14 cellular contexts compared by ENCODE assay signal in genomic region chr11:2318707-2319106, GRCh38. TPM values are rescaled to one million over a fixed set of nuclear protein-coding genes. Genes with fewer than 3 reads are reported as not detected.
DNase-seq lines count a peak whose midpoint lies in the region; ATAC-seq and TF ChIP-seq lines count a peak whose summit lies in the region.
"Had no signal": no experiment of that assay in that cellular context is flagged by ENCODE, and none has a peak within 500 bp of the region (broad histone marks: within the 10 kb centered on the region; RNA-seq: fewer than 3 reads in every experiment).

No MANE protein-coding gene starts in this region.

- H3K9me3 ChIP-seq in osteoblast (ENCODE audit: low read depth, low read length) = no peaks in the 10 kb centered on the region

- H3K27ac Mint-ChIP-seq in activated CD4-positive, alpha-beta memory T cell treated with anti-CD3 and anti-CD28 coated beads, Interleukin-2, amount 10 ng/mL, durations not matched to agents 7 days and 5 days = no peak overlapping the region
- no peak overlapping the region for H3K27ac Mint-ChIP-seq in activated CD4-positive, alpha-beta memory T cell treated with anti-CD3 and anti-CD28 coated beads for 36 hours
- H3K27ac Mint-ChIP-seq: GM23338 had no signal

- no peaks in the 10 kb centered on the region for H3K27me3 ChIP-seq in osteoblast (ENCODE audit: insufficient read depth, low read length)

- H3K27ac ChIP-seq in osteoblast (ENCODE audit: low read depth, low read length) (no peak overlapping the region), substantia nigra (ENCODE audit: low read depth, low read length, poor library complexity, severe bottlenecking) (no peak overlapping the region)
- H3K27ac ChIP-seq: 22Rv1 had no signal

- H3K9me3 Mint-ChIP-seq in activated CD4-positive, alpha-beta memory T cell treated with anti-CD3 and anti-CD28 coated beads, Interleukin-2, amount 10 ng/mL, durations not matched to agents 7 days and 5 days = no peaks in the 10 kb centered on the region
- H3K9me3 Mint-ChIP-seq in activated CD4-positive, alpha-beta memory T cell treated with anti-CD3 and anti-CD28 coated beads for 36 hours = peaks cover 18% of the 10 kb centered on the region

- peaks cover 5% of the 10 kb centered on the region for H3K4me1 ChIP-seq in osteoblast (ENCODE audit: insufficient read depth, low read length)

- H3K4me1 Mint-ChIP-seq in activated CD4-positive, alpha-beta memory T cell treated with anti-CD3 and anti-CD28 coated beads, Interleukin-2, amount 10 ng/mL, durations not matched to agents 7 days and 5 days = no peaks in the 10 kb centered on the region
- H3K4me1 Mint-ChIP-seq in activated CD4-positive, alpha-beta memory T cell treated with anti-CD3 and anti-CD28 coated beads for 36 hours (ENCODE audit: low read depth) = no peaks in the 10 kb centered on the region
- H3K4me1 Mint-ChIP-seq: GM23338 had no signal

- H3K27me3 Mint-ChIP-seq in activated CD4-positive, alpha-beta memory T cell treated with anti-CD3 and anti-CD28 coated beads, Interleukin-2, amount 10 ng/mL, durations not matched to agents 7 days and 5 days = peaks cover 23% of the 10 kb centered on the region
- H3K27me3 Mint-ChIP-seq in activated CD4-positive, alpha-beta memory T cell treated with anti-CD3 and anti-CD28 coated beads for 36 hours = peaks cover 9% of the 10 kb centered on the region

- H2AFZ ChIP-seq in osteoblast (ENCODE audit: low read length) = no peak overlapping the region
- H2AFZ ChIP-seq: GM23338 had no signal

- no peak overlapping the region for H3K4me3 Mint-ChIP-seq in activated CD4-positive, alpha-beta memory T cell treated with anti-CD3 and anti-CD28 coated beads, Interleukin-2, amount 10 ng/mL, durations not matched to agents 7 days and 5 days
- no peak overlapping the region for H3K4me3 Mint-ChIP-seq in activated CD4-positive, alpha-beta memory T cell treated with anti-CD3 and anti-CD28 coated beads for 36 hours
- H3K4me3 Mint-ChIP-seq: GM23338 had no signal

- TF ChIP-seq CTCF in osteoblast (IDR thresholded peaks at IDR 0.05; ENCODE audit: extremely low read depth, low read depth, low read length) = no peak

- DNase-seq in activated CD4-positive, alpha-beta memory T cell treated with anti-CD3 and anti-CD28 coated beads, Interleukin-2, amount 10 ng/mL, durations not matched to agents 7 days and 5 days = peak; percentile 15
- no peak for DNase-seq in activated CD4-positive, alpha-beta memory T cell treated with anti-CD3 and anti-CD28 coated beads for 36 hours
- DNase-seq in cardiac septum (ENCODE audit: low spot score) (peak; percentile 39), left ventricle myocardium superior (no peak), osteoblast (ENCODE audit: insufficient read length, low spot score, missing footprints) (peak; percentile 22), substantia nigra (lab: John Stamatoyannopoulos, UW) (no peak)
- DNase-seq: DMS53, GF-D8 had no signal

- POLR2A ChIA-PET in activated CD4-positive, alpha-beta memory T cell treated with anti-CD3 and anti-CD28 coated beads, Interleukin-2, amount 10 ng/mL, durations not matched to agents 7 days and 5 days (lab: Charles Lee) = interaction anchor here (2.9 kb wide), 1 partner anchor 15 kb away, joined by 15 read pairs; no protein-coding TSS in a partner anchor
- POLR2A ChIA-PET in activated CD4-positive, alpha-beta memory T cell treated with anti-CD3 and anti-CD28 coated beads for 36 hours (lab: Charles Lee) = no interaction called here

- no peaks in the 10 kb centered on the region for H3K36me3 ChIP-seq in osteoblast (ENCODE audit: insufficient read depth, low read length)

- H3K4me2 ChIP-seq in osteoblast (ENCODE audit: insufficient read depth, low read length) = no peak overlapping the region
- H3K4me2 ChIP-seq: GM23338 had no signal

- H3K4me3 ChIP-seq in osteoblast (ENCODE audit: insufficient read depth, low read length) = no peak overlapping the region
- H3K4me3 ChIP-seq: GM23338 had no signal

- H3K36me3 Mint-ChIP-seq in activated CD4-positive, alpha-beta memory T cell treated with anti-CD3 and anti-CD28 coated beads, Interleukin-2, amount 10 ng/mL, durations not matched to agents 7 days and 5 days (ENCODE audit: low read depth) = peaks cover 2% of the 10 kb centered on the region
- peaks cover 4% of the 10 kb centered on the region for H3K36me3 Mint-ChIP-seq in activated CD4-positive, alpha-beta memory T cell treated with anti-CD3 and anti-CD28 coated beads for 36 hours

- H4K20me1 ChIP-seq in osteoblast (ENCODE audit: insufficient read depth, low read length) = no peaks in the 10 kb centered on the region

- CTCF ChIA-PET in activated CD4-positive, alpha-beta memory T cell treated with anti-CD3 and anti-CD28 coated beads, Interleukin-2, amount 10 ng/mL, durations not matched to agents 7 days and 5 days (lab: Charles Lee) = no interaction called here
- CTCF ChIA-PET in activated CD4-positive, alpha-beta memory T cell treated with anti-CD3 and anti-CD28 coated beads for 36 hours (lab: Charles Lee) = interaction anchor here (2.8 kb wide), 1 partner anchor 14 kb away, joined by 17 read pairs; no protein-coding TSS in a partner anchor

- ATAC-seq in left ventricle myocardium superior (no peak), HG02678 (IDR thresholded peaks at IDR 0.05; ENCODE audit: unreplicated experiment) (no peak), GM18502 (IDR thresholded peaks at IDR 0.05; ENCODE audit: poor library complexity, unreplicated experiment) (no peak)
- ATAC-seq: GM23338 had no signal

- intact Hi-C loops in activated CD4-positive, alpha-beta memory T cell treated with anti-CD3 and anti-CD28 coated beads for 36 hours (cut with micrococcal nuclease) = no loop called here
- intact Hi-C loops in cardiac septum (cut with DNase I) = no loop called here
- intact Hi-C loops in left ventricle myocardium superior (cut with micrococcal nuclease) = no loop called here

- H3K79me2 ChIP-seq in osteoblast (ENCODE audit: insufficient read depth, low read length) = no peaks in the 10 kb centered on the region

RNA-seq across cellular contexts. Expression of gene TSPAN32, which starts 16.9 kb away (rescaled TPM):
- total RNA-seq in activated CD4-positive, alpha-beta memory T cell treated with anti-CD3 and anti-CD28 coated beads, Interleukin-2, amount 10 ng/mL, durations not matched to agents 7 days and 5 days = 10 to 100 TPM; 48.0 to 50.1 TPM
- total RNA-seq in activated CD4-positive, alpha-beta memory T cell treated with anti-CD3 and anti-CD28 coated beads for 36 hours = 1 to 10 TPM; 5.5 to 6.5 TPM
- total RNA-seq in cardiac septum (26.2 TPM), left ventricle myocardium superior (19.9 TPM), osteoblast (0.59 and 1.4 TPM in 2 replicates)
- total RNA-seq: A673, GM23338, H7 had no signal

RNA-seq across cellular contexts. Expression of gene C11orf21, which starts 17.0 kb away (rescaled TPM):
- total RNA-seq in activated CD4-positive, alpha-beta memory T cell treated with anti-CD3 and anti-CD28 coated beads, Interleukin-2, amount 10 ng/mL, durations not matched to agents 7 days and 5 days = 10 to 100 TPM; 66.0 to 68.3 TPM
- total RNA-seq in activated CD4-positive, alpha-beta memory T cell treated with anti-CD3 and anti-CD28 coated beads for 36 hours = 1 to 10 TPM; 8.2 to 8.8 TPM
- 23.2 TPM for total RNA-seq in cardiac septum
- 66.5 TPM for total RNA-seq in left ventricle myocardium superior
- total RNA-seq in osteoblast = 0.29 and 0.36 TPM in 2 replicates
- total RNA-seq: A673, GM23338, H7 had no signal

RNA-seq across cellular contexts. Expression of gene ASCL2, which starts 48.3 kb away (rescaled TPM):
- total RNA-seq in activated CD4-positive, alpha-beta memory T cell treated with anti-CD3 and anti-CD28 coated beads, Interleukin-2, amount 10 ng/mL, durations not matched to agents 7 days and 5 days = under 1 TPM; 0.35 to 0.68 TPM
- 1 to 10 TPM; 1.5 to 2.0 TPM for total RNA-seq in activated CD4-positive, alpha-beta memory T cell treated with anti-CD3 and anti-CD28 coated beads for 36 hours
- total RNA-seq in cardiac septum = not detected
- 0.17 TPM for total RNA-seq in left ventricle myocardium superior
- total RNA-seq in osteoblast = not detected in 2 replicates
- total RNA-seq: A673 had no signal

RNA-seq across cellular contexts. Expression of gene CD81, which starts 58.4 kb away (rescaled TPM):
- 100 to 1,000 TPM; 192 TPM for total RNA-seq in activated CD4-positive, alpha-beta memory T cell treated with anti-CD3 and anti-CD28 coated beads, Interleukin-2, amount 10 ng/mL, durations not matched to agents 7 days and 5 days
- 100 to 1,000 TPM; 177 to 178 TPM for total RNA-seq in activated CD4-positive, alpha-beta memory T cell treated with anti-CD3 and anti-CD28 coated beads for 36 hours
- total RNA-seq in cardiac septum (663 TPM), left ventricle myocardium superior (653 TPM), osteoblast (184 and 195 TPM in 2 replicates)

Comparison
In these comparisons a context has a peak if more than half of its experiments do, and no peak if none do; other contexts are left out.
1. DNase-seq: peak in activated CD4-positive, alpha-beta memory T cell treated with anti-CD3 and anti-CD28 coated beads, Interleukin-2, amount 10 ng/mL, durations not matched to agents 7 days and 5 days (single experiment), cardiac septum (single experiment) and osteoblast (single experiment); none in activated CD4-positive, alpha-beta memory T cell treated with anti-CD3 and anti-CD28 coated beads for 36 hours (single experiment), left ventricle myocardium superior (single experiment) and substantia nigra (0 of 49).